ENCODE assay signal across 35 cellular contexts in the genomic region with DNA sequence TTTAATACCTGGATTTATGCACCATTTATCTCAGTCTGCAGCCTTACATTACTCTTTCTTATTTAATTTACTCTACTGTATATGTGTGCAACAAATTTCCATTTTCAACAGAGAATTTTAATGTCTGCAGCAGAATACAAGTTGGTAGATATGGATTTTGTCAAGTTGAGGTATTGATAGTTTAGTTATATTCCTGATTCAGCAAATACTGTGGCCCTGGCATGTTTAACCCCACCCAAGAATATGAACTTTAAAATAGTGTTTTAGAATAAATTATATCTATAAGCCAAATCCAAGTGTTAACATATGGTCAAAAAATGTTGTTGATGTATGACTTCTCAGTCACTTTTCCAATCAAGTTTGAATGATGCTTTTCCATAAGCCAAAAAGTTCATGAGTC.
"Had no signal": no experiment of that assay in that cellular context is flagged by ENCODE, and none has a peak within 500 bp of the region (broad histone marks: within the 10 kb centered on the region; RNA-seq: fewer than 3 reads in every experiment).

No MANE protein-coding gene starts in this region.

- H3K36me3 ChIP-seq: MG63 had no signal

- DNase-seq: MG63, MM.1S, MV-4-11, NCI-H1048, NCI-H1092, NCI-H1092 treated with DMSO at 0.1 percent for 48 hours, NCI-H1105, NCI-H1105 treated with DMSO at 0.1 percent for 48 hours, NCI-H1417, NCI-H1417 treated with DMSO at 0.1 percent for 48 hours, NCI-H1436, NCI-H1436 treated with DMSO at 0.1 percent for 48 hours, NCI-H146, NCI-H1694, NCI-H1694 treated with DMSO at 0.1 percent for 48 hours, NCI-H187, NCI-H187 treated with DMSO at 0.1 percent for 48 hours, NCI-H1930, NCI-H2029, NCI-H2029 treated with DMSO at 0.1 percent for 48 hours, NCI-H2081, NCI-H2081 treated with DMSO at 0.1 percent for 48 hours, NCI-H2107, NCI-H2171, NCI-H2171 treated with DMSO at 0.1 percent for 48 hours, NCI-H2227 treated with DMSO at 0.1 percent for 48 hours, NCI-H226, NCI-H345, NCI-H446, NCI-H446 treated with DMSO at 0.1 percent for 48 hours, NCI-H510A, NCI-H510A treated with DMSO at 0.1 percent for 48 hours, NCI-H524, NCI-H524 treated with DMSO at 0.1 percent for 48 hours, NCI-H526 had no signal

- H3K27me3 ChIP-seq: MG63 had no signal

- H3K9me3 ChIP-seq: MG63 had no signal

- H3K4me3 ChIP-seq: MG63 had no signal
